In genomic region chr16:46395391-46395921, GRCh38 we compare ENCODE assay signal across 1 cellular context.
A peak's percentile ranks its signal among the peaks of the same experiment; 100 is the strongest.
TF ChIP-seq lines count a peak whose summit lies in the region.

No MANE protein-coding gene starts in this region.

TF ChIP-seq in HepG2, 621 proteins besides CTCF, POLR2A, EP300 and RAD21 (continued from another document):
- TF ChIP-seq GRHL1 (CRISPR knock-in tag; conservative IDR thresholded peaks at IDR 0.05) (peak; percentile 49; the same call in 1 of the 2 replicates), HOXA9 (CRISPR knock-in tag; IDR thresholded peaks at IDR 0.05; ENCODE audit: borderline replicate concordance) (peak; percentile 90), ZNF841 (CRISPR knock-in tag; IDR thresholded peaks at IDR 0.05; ENCODE audit: borderline replicate concordance) (0 out of 2 replicates have a peak, but pooled peaks have one; percentile 84), JDP2 (CRISPR knock-in tag; IDR thresholded peaks at IDR 0.05; ENCODE audit: borderline replicate concordance) (peak; percentile 36; the same call in 1 of the 2 replicates), SKIL (CRISPR knock-in tag; IDR thresholded peaks at IDR 0.05; ENCODE audit: borderline replicate concordance) (peak; percentile 82), HOXA7 (CRISPR knock-in tag; IDR thresholded peaks at IDR 0.05) (peak; percentile 94; the same call in 1 of the 2 replicates)
- TF ChIP-seq, protein P1, sequence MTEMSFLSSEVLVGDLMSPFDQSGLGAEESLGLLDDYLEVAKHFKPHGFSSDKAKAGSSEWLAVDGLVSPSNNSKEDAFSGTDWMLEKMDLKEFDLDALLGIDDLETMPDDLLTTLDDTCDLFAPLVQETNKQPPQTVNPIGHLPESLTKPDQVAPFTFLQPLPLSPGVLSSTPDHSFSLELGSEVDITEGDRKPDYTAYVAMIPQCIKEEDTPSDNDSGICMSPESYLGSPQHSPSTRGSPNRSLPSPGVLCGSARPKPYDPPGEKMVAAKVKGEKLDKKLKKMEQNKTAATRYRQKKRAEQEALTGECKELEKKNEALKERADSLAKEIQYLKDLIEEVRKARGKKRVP (CRISPR knock-in tag; IDR thresholded peaks at IDR 0.05) = peak in 1 of 2 experiments; percentile 44; a peak in 1 of 4 replicates
